In the genomic region with DNA sequence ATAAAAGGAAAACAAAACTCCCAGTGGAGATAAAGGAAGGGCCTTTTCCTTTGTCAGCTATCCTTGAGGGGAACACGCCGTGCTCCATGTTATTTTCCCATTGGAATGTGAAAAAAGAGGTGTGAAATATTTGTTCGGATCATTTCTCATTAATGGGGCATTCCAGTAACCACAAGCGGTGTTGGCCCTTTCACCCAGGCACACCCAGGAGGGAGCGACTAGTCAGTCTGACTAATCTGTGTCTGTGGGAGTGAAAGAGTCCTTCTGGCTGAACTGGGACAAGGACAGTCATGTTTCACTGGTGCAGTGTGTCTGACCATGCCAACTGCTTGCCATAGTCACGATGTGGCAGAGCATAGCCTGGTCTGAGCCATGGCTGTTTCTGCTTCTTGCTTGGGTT, we compare ENCODE assay signal across 12 cellular contexts. TPM values are rescaled to one million over a fixed set of nuclear protein-coding genes. Genes with fewer than 3 reads are reported as not detected.
DNase-seq lines count a peak whose midpoint lies in the region; ATAC-seq and TF ChIP-seq lines count a peak whose summit lies in the region.
"Had no signal": no experiment of that assay in that cellular context is flagged by ENCODE, and none has a peak within 500 bp of the region (broad histone marks: within the 10 kb centered on the region; RNA-seq: fewer than 3 reads in every experiment).

No MANE protein-coding gene starts in this region.

- 0 out of 2 replicates have a peak, but pooled peaks cover 4% of the 10 kb centered on the region for H3K9me2 ChIP-seq in GM23338 (ENCODE audit: insufficient read depth)

- H3K36me3 Mint-ChIP-seq in osteocyte (ENCODE audit: unreplicated experiment) = no peaks in the 10 kb centered on the region
- no peaks in the 10 kb centered on the region for H3K36me3 Mint-ChIP-seq in GM23338 (ENCODE audit: low read depth)
- no peaks in the 10 kb centered on the region for H3K36me3 Mint-ChIP-seq in naive thymus-derived CD4-positive, alpha-beta T cell

- no peaks in the 10 kb centered on the region for H4K20me1 ChIP-seq in GM23338 (replicated peaks; ENCODE audit: insufficient read depth)

- DNase-seq in EL (peak; percentile 90), RWPE1 (ENCODE audit: low spot score) (peak; percentile 94), fibroblast of peridontal ligament (ENCODE audit: extremely low read depth) (peak; percentile 21), osteocyte (ENCODE audit: extremely low spot score, unreplicated experiment) (no peak), GM23338 (ENCODE audit: low spot score) (no peak), midbrain (lab: John Stamatoyannopoulos, UW) (no peak)
- DNase-seq in naive thymus-derived CD4-positive, alpha-beta T cell = no peak
- DNase-seq: NCI-H69; stimulated activated CD4-positive, alpha-beta T cell treated with anti-CD3 and anti-CD28 coated beads, Interleukin-2, amount 100 ng/mL, for 24 hours had no signal

- H3K9me3 ChIP-seq in naive thymus-derived CD4-positive, alpha-beta T cell (ENCODE audit: control insufficient read depth in 2 of 3, low read length in 3 of 3) = no peaks in the 10 kb centered on the region
- H3K9me3 ChIP-seq: tibial artery had no signal

- H3K4me1 Mint-ChIP-seq in osteocyte (ENCODE audit: unreplicated experiment) (peaks cover 15% of the 10 kb centered on the region), GM23338 (no peaks in the 10 kb centered on the region)
- no peaks in the 10 kb centered on the region for H3K4me1 Mint-ChIP-seq in naive thymus-derived CD4-positive, alpha-beta T cell

- no peak overlapping the region for H2AFZ ChIP-seq in GM23338

- ATAC-seq in GM23338 = no peak
- no peak for ATAC-seq in GM21528 (IDR thresholded peaks at IDR 0.05; ENCODE audit: low FRiP score, unreplicated experiment)
- no peak for ATAC-seq in naive thymus-derived CD4-positive, alpha-beta T cell
- ATAC-seq: HepG2 had no signal

- H3K9me3 Mint-ChIP-seq in osteocyte (ENCODE audit: unreplicated experiment) (no peaks in the 10 kb centered on the region), GM23338 (peaks cover 3% of the 10 kb centered on the region; the same call in 2 of the 3 replicates)
- H3K9me3 Mint-ChIP-seq in naive thymus-derived CD4-positive, alpha-beta T cell = peaks cover 0 to 3% (median 0%) of the 10 kb centered on the region in 11 donors

- POLR2A ChIA-PET in RWPE1 (lab: Yijun Ruan, JAX; ENCODE audit: low non-redundant PET) = no interaction called here
- POLR2A ChIA-PET in naive thymus-derived CD4-positive, alpha-beta T cell (lab: Charles Lee) = no interaction called here

- H3K79me2 ChIP-seq in GM23338 (replicated peaks; ENCODE audit: insufficient read depth) = no peaks in the 10 kb centered on the region

- no peaks in the 10 kb centered on the region for H3K27me3 Mint-ChIP-seq in osteocyte (ENCODE audit: unreplicated experiment)
- peaks cover 2% of the 10 kb centered on the region for H3K27me3 Mint-ChIP-seq in GM23338 (ENCODE audit: insufficient read depth, low read depth, poor library complexity)
- H3K27me3 Mint-ChIP-seq in naive thymus-derived CD4-positive, alpha-beta T cell = peaks cover 0 to 7% (median 0%) of the 10 kb centered on the region in 5 donors

- no peaks in the 10 kb centered on the region for H3K36me3 ChIP-seq in GM23338 (ENCODE audit: insufficient read depth)
- H3K36me3 ChIP-seq in naive thymus-derived CD4-positive, alpha-beta T cell (ENCODE audit: control insufficient read depth in 2 of 3, insufficient read depth in 3 of 3, low read length in 3 of 3) = no peaks in the 10 kb centered on the region
- H3K36me3 ChIP-seq: tibial artery had no signal

- H3K27ac ChIP-seq in RWPE1 = peak overlapping the region; percentile 81
- H3K27ac ChIP-seq in GM23338 (ENCODE audit: low read depth) = no peak overlapping the region
- H3K27ac ChIP-seq in naive thymus-derived CD4-positive, alpha-beta T cell (ENCODE audit: low read depth, low read length) = no peak overlapping the region
- H3K27ac ChIP-seq: tibial artery had no signal

- intact Hi-C loops in naive thymus-derived CD4-positive, alpha-beta T cell (cut with micrococcal nuclease) = no loop called here

- CTCF ChIA-PET in RWPE1 (lab: Yijun Ruan, JAX) = interaction anchor here (0.7 kb wide), 1 partner anchor 35 kb away, joined by 4 read pairs; no protein-coding TSS in a partner anchor
- CTCF ChIA-PET in naive thymus-derived CD4-positive, alpha-beta T cell (lab: Charles Lee) = no interaction called here

- no peaks in the 10 kb centered on the region for H3K4me1 ChIP-seq in GM23338 (ENCODE audit: insufficient read depth)
- H3K4me1 ChIP-seq in naive thymus-derived CD4-positive, alpha-beta T cell (ENCODE audit: control insufficient read depth in 2 of 2, insufficient read depth in 2 of 2, low read length in 2 of 2) = no peaks in the 10 kb centered on the region

- TF ChIP-seq CTCF in RWPE1 (conservative IDR thresholded peaks at IDR 0.05; ENCODE audit: low read depth) (no peak), osteocyte (IDR thresholded peaks at IDR 0.05) (no peak), GM23338 (conservative IDR thresholded peaks at IDR 0.05; ENCODE audit: low read depth in 2 of 2) (no peak)

- peak overlapping the region; percentile 40 for H3K27ac Mint-ChIP-seq in osteocyte (ENCODE audit: unreplicated experiment)
- H3K27ac Mint-ChIP-seq in GM23338 = no peak overlapping the region
- H3K27ac Mint-ChIP-seq in naive thymus-derived CD4-positive, alpha-beta T cell = no peak overlapping the region

- H3K4me3 Mint-ChIP-seq in osteocyte (ENCODE audit: unreplicated experiment) (no peak overlapping the region), GM23338 (no peak overlapping the region)
- no peak overlapping the region for H3K4me3 Mint-ChIP-seq in naive thymus-derived CD4-positive, alpha-beta T cell

- H3K27me3 ChIP-seq in GM23338 (ENCODE audit: insufficient read depth) = no peaks in the 10 kb centered on the region
- no peaks in the 10 kb centered on the region for H3K27me3 ChIP-seq in naive thymus-derived CD4-positive, alpha-beta T cell (ENCODE audit: control insufficient read depth in 2 of 2, insufficient read depth in 2 of 2, low read length in 2 of 2)

- H3K4me2 ChIP-seq in GM23338 = no peak overlapping the region

- no peaks in the 10 kb centered on the region for H3F3A ChIP-seq in GM23338 (replicated peaks; ENCODE audit: low read depth)

- H3K4me3 ChIP-seq in GM23338 = no peak overlapping the region
- H3K4me3 ChIP-seq in naive thymus-derived CD4-positive, alpha-beta T cell (ENCODE audit: low read length) = no peak overlapping the region
- H3K4me3 ChIP-seq: tibial artery had no signal

TF ChIP-seq in GM23338, 12 proteins besides CTCF, POLR2A, EP300 and RAD21 (continues in another document):
- TF ChIP-seq, protein P1, sequence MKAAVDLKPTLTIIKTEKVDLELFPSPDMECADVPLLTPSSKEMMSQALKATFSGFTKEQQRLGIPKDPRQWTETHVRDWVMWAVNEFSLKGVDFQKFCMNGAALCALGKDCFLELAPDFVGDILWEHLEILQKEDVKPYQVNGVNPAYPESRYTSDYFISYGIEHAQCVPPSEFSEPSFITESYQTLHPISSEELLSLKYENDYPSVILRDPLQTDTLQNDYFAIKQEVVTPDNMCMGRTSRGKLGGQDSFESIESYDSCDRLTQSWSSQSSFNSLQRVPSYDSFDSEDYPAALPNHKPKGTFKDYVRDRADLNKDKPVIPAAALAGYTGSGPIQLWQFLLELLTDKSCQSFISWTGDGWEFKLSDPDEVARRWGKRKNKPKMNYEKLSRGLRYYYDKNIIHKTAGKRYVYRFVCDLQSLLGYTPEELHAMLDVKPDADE (IDR thresholded peaks at IDR 0.05) = no peak
- no peak for TF ChIP-seq STAT1 (IDR thresholded peaks at IDR 0.05; ENCODE audit: unreplicated experiment)
- TF ChIP-seq NANOG (IDR thresholded peaks at IDR 0.05; ENCODE audit: borderline replicate concordance) = no peak
- TF ChIP-seq ZNF331 (CRISPR knock-in tag; IDR thresholded peaks at IDR 0.05; ENCODE audit: low read depth) = no peak
- no peak for TF ChIP-seq EZH2phosphoT487 (IDR thresholded peaks at IDR 0.05; ENCODE audit: unreplicated experiment)
- no peak for TF ChIP-seq EZH2 (IDR thresholded peaks at IDR 0.05; ENCODE audit: low read depth, unreplicated experiment)
- TF ChIP-seq JUNB (IDR thresholded peaks at IDR 0.05; ENCODE audit: unreplicated experiment) = no peak
- TF ChIP-seq REST (IDR thresholded peaks at IDR 0.05; ENCODE audit: unreplicated experiment) = no peak

RNA-seq across cellular contexts. Expression of gene MYEOV, which starts 13.0 kb away (rescaled TPM):
- 1.6 and 1.8 TPM in 2 replicates for total RNA-seq in osteocyte
- total RNA-seq in GM23338 (2014; rRNA removed; shearing (Covaris generic)) = 0.14 and 0.70 TPM in 2 replicates
- 0.19 TPM in 1 of 2 replicates, not detected in the other for polyA plus RNA-seq in GM23338 (2016; fragmentation: Nextera tagmentation; extraction: Ambion mirVana)
- under 1 TPM in 2 of 5 experiments, not detected in 3; 0.20 to 0.32 TPM for total RNA-seq in naive thymus-derived CD4-positive, alpha-beta T cell
- not detected for polyA plus RNA-seq in naive thymus-derived CD4-positive, alpha-beta T cell

Comparison
In these comparisons a context has a peak if more than half of its experiments do, and no peak if none do; other contexts are left out.
1. DNase-seq: peak in EL (single experiment), RWPE1 (single experiment) and fibroblast of peridontal ligament (single experiment); none in osteocyte (single experiment), GM23338 (single experiment), midbrain (single experiment) and naive thymus-derived CD4-positive, alpha-beta T cell (0 of 9).